ENCODE assay signal across 23 cellular contexts in genomic region chr3:70621451-70621850, GRCh38.
"Had no signal": no experiment of that assay in that cellular context is flagged by ENCODE, and none has a peak within 500 bp of the region (broad histone marks: within the 10 kb centered on the region; RNA-seq: fewer than 3 reads in every experiment).

No MANE protein-coding gene starts in this region.

- H3K9me3 ChIP-seq: esophagus squamous epithelium, gastroesophageal sphincter, left ventricle myocardium inferior, lower lobe of right lung, ovary, right atrium auricular region, stomach, thoracic aorta, transverse colon had no signal

- H2AFZ ChIP-seq: neural progenitor cell had no signal

- DNase-seq: dermis blood vessel endothelial cell; esophagus squamous epithelium; foreskin fibroblast; glutamatergic neuron; immature natural killer cell; kidney; left cardiac atrium; left ventricle myocardium inferior; lower lobe of right lung; midbrain; nucleus accumbens; ovary; small intestine; stimulated activated CD4-positive, alpha-beta T cell treated with anti-CD3 and anti-CD28 coated beads, Interleukin-12 subunit alpha, Interleukin-12 subunit beta, amount 100 ng/mL, for 4 hours; stomach; substantia nigra; transverse colon had no signal

- H3K4me3 ChIP-seq: esophagus squamous epithelium, gastroesophageal sphincter, left ventricle myocardium inferior, lower lobe of right lung, neural progenitor cell, ovary, right atrium auricular region, stomach, thoracic aorta, transverse colon had no signal

- H3K9me3 Mint-ChIP-seq: neural progenitor cell had no signal

- ATAC-seq: gastroesophageal sphincter, left cardiac atrium, lower lobe of right lung had no signal

- H3K36me3 ChIP-seq: esophagus squamous epithelium, gastroesophageal sphincter, left ventricle myocardium inferior, lower lobe of right lung, neural progenitor cell, ovary, right atrium auricular region, stomach, thoracic aorta, transverse colon had no signal

- H3K36me3 Mint-ChIP-seq: immature natural killer cell; memory B cell; natural killer cell treated with Interleukin-12 subunit alpha and Interleukin-12 subunit beta and Interleukin-15 and Interleukin-18, amount 100 ng/mL, for 72 hours; neural progenitor cell had no signal

- H3K4me3 Mint-ChIP-seq: immature natural killer cell; memory B cell; natural killer cell treated with Interleukin-12 subunit alpha and Interleukin-12 subunit beta and Interleukin-15 and Interleukin-18, amount 100 ng/mL, for 72 hours; neural progenitor cell had no signal

- H3K27me3 ChIP-seq: esophagus squamous epithelium, gastroesophageal sphincter, neural progenitor cell, ovary, right atrium auricular region, stomach, transverse colon had no signal

- H3K27ac Mint-ChIP-seq: immature natural killer cell; memory B cell; natural killer cell treated with Interleukin-12 subunit alpha and Interleukin-12 subunit beta and Interleukin-15 and Interleukin-18, amount 100 ng/mL, for 72 hours; neural progenitor cell had no signal

- H3K27ac ChIP-seq: esophagus squamous epithelium, gastroesophageal sphincter, left ventricle myocardium inferior, lower lobe of right lung, neural progenitor cell, ovary, right atrium auricular region, stomach, thoracic aorta, transverse colon had no signal

- H3K9ac ChIP-seq: neural progenitor cell had no signal

- H3K4me1 ChIP-seq: esophagus squamous epithelium, gastroesophageal sphincter, left ventricle myocardium inferior, lower lobe of right lung, right atrium auricular region, stomach, transverse colon had no signal

- H3K4me1 Mint-ChIP-seq: immature natural killer cell, memory B cell, neural progenitor cell had no signal
